ENCODE assay signal across 29 cellular contexts in the genomic region with DNA sequence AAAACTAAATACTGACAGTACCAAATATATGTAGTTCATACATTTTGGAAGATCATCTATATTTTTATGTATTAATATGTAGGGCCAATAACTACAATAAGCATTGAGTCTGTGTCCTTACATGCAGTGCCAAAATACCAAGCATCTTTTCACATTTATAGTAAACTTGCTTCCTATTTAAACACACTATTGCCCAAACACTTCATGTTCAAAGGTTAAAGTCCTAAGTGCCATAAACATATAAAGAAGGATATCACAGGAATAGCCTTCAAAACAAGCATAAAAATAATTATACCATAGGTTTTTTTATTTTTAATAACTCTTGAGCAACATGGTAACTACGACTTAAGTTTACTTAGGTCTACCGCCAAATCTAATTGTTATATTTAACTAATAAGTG.
"Had no signal": no experiment of that assay in that cellular context is flagged by ENCODE, and none has a peak within 500 bp of the region (broad histone marks: within the 10 kb centered on the region; RNA-seq: fewer than 3 reads in every experiment).

No MANE protein-coding gene starts in this region.

- DNase-seq: activated CD4-positive, alpha-beta memory T cell treated with anti-CD3 and anti-CD28 coated beads for 36 hours; activated CD4-positive, alpha-beta T cell treated with anti-CD3 and anti-CD28 coated beads for 36 hours; activated CD4-positive, alpha-beta T cell treated with anti-CD3 and anti-CD28 coated beads, Interleukin-2, amount 10 ng/mL, durations not matched to agents 24 days and 14 days; activated CD4-positive, CD25-positive, alpha-beta regulatory T cell; activated CD4-positive, CD25-positive, alpha-beta regulatory T cell treated with anti-CD3 and anti-CD28 coated beads, Interleukin-2, amount 50 U/mL, for 72 hours; activated CD8-positive, alpha-beta memory T cell treated with anti-CD3 and anti-CD28 coated beads, Interleukin-2, amount 10 ng/mL, durations not matched to agents 7 days and 5 days; activated CD8-positive, alpha-beta memory T cell treated with anti-CD3 and anti-CD28 coated beads, Interleukin-2, amount 50 U/mL, for 48 hours; activated CD8-positive, alpha-beta T cell treated with anti-CD3 and anti-CD28 coated beads, Interleukin-2, amount 10 ng/mL, durations not matched to agents 7 days and 5 days; activated gamma-delta T cell; activated naive CD4-positive, alpha-beta T cell; activated naive CD4-positive, alpha-beta T cell treated with anti-CD3 and anti-CD28 coated beads, Interleukin-2, amount 10 ng/mL, durations not matched to agents 7 days and 5 days; activated naive CD8-positive, alpha-beta T cell treated with anti-CD3 and anti-CD28 coated beads, Interleukin-2, amount 10 ng/mL, durations not matched to agents 7 days and 5 days; activated T-cell treated with anti-CD3 and anti-CD28 coated beads for 4 hours; activated T-cell treated with anti-CD3 and anti-CD28 coated beads, Interleukin-2, amount 50 U/mL, for 24 hours; activated T-cell treated with anti-CD3 and anti-CD28 coated beads, Interleukin-2, amount 50 U/mL, for 72 hours; central memory CD4-positive, alpha-beta T cell; cerebellar nuclear complex; dorsolateral prefrontal cortex; effector memory CD4-positive, alpha-beta T cell; endodermal cell; esophagus squamous epithelium; foreskin melanocyte; T-helper 2 cell had no signal

- H3K4me3 ChIP-seq: ascending aorta, breast epithelium, cardiac muscle cell, coronary artery, dorsolateral prefrontal cortex, esophagus squamous epithelium, gastroesophageal sphincter had no signal

- H3K4me1 ChIP-seq: ascending aorta, breast epithelium, esophagus squamous epithelium, gastroesophageal sphincter had no signal

- H3K9me3 ChIP-seq: ascending aorta, breast epithelium, esophagus squamous epithelium, gastroesophageal sphincter had no signal

- H3K27me3 ChIP-seq: ascending aorta, breast epithelium, cardiac muscle cell, dorsolateral prefrontal cortex, esophagus squamous epithelium, gastroesophageal sphincter had no signal

- ATAC-seq: activated CD4-positive, alpha-beta T cell treated with anti-CD3 and anti-CD28 coated beads for 36 hours; activated CD8-positive, alpha-beta memory T cell treated with anti-CD3 and anti-CD28 coated beads, Interleukin-2, amount 10 ng/mL, durations not matched to agents 7 days and 5 days; activated CD8-positive, alpha-beta T cell treated with anti-CD3 and anti-CD28 coated beads, Interleukin-2, amount 10 ng/mL, durations not matched to agents 7 days and 5 days; activated naive CD4-positive, alpha-beta T cell treated with anti-CD3 and anti-CD28 coated beads, Interleukin-2, amount 50 U/mL, for 72 hours; activated T-cell treated with anti-CD3 and anti-CD28 coated beads, Interleukin-2, amount 50 U/mL, for 72 hours; gastroesophageal sphincter had no signal

- H3K27ac ChIP-seq: ascending aorta, breast epithelium, cardiac muscle cell, coronary artery, dorsolateral prefrontal cortex, esophagus squamous epithelium, gastroesophageal sphincter had no signal
